17 cellular contexts compared by ENCODE assay signal in the genomic region with DNA sequence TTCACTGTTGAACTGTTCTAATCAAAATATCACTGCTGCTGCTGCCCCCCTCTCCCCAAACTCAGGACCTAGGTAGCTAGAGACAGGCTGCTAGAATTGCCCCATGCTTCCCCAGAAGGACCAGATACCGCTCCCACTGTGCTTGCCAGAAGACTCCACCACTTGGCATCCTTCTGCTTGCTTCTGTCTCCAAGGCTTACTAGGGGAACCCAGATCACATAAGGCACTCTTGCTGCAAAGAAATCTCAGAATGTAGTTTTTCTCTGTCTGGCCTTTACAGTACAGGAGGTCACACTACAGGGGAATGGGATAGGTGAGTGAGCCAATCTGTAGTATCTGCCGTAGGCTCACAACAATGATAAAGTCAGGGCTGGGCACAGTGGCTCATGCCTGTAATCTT.
"Had no signal": no experiment of that assay in that cellular context is flagged by ENCODE, and none has a peak within 500 bp of the region (broad histone marks: within the 10 kb centered on the region; RNA-seq: fewer than 3 reads in every experiment).

No MANE protein-coding gene starts in this region.

- H3K4me1 ChIP-seq: prostate gland, sigmoid colon had no signal

- H3K4me3 ChIP-seq: prostate gland, sigmoid colon, thoracic aorta had no signal

- H3K9me3 Mint-ChIP-seq: activated naive CD4-positive, alpha-beta T cell treated with anti-CD3 and anti-CD28 coated beads, Interleukin-2, amount 50 U/mL, for 24 hours; brain; endodermal cell; natural killer cell treated with Interleukin-12 subunit alpha and Interleukin-12 subunit beta and Interleukin-15 and Interleukin-18, amount 100 ng/mL, for 72 hours; stimulated activated naive CD8-positive, alpha-beta T cell treated with anti-CD3 and anti-CD28 coated beads, Interleukin-15, amount 100 ng/mL, for 72 hours; T-helper 1 cell treated with Interleukin-12 subunit alpha and Interleukin-12 subunit beta and Interleukin-4 antibody, amounts not matched to agents 30 μg/mL and 1 μg/mL, for 36 hours had no signal

- H3K4me1 Mint-ChIP-seq: activated naive CD4-positive, alpha-beta T cell treated with anti-CD3 and anti-CD28 coated beads, Interleukin-2, amount 50 U/mL, for 24 hours had no signal

- H3K27me3 ChIP-seq: sigmoid colon had no signal

- ATAC-seq: natural killer cell treated with Interleukin-12 subunit alpha and Interleukin-12 subunit beta and Interleukin-15 and Interleukin-18, amount 100 ng/mL, for 72 hours; stimulated activated naive CD8-positive, alpha-beta T cell treated with anti-CD3 and anti-CD28 coated beads, Interleukin-15, amount 100 ng/mL, for 72 hours had no signal

- H3K4me3 Mint-ChIP-seq: activated naive CD4-positive, alpha-beta T cell treated with anti-CD3 and anti-CD28 coated beads, Interleukin-2, amount 50 U/mL, for 24 hours; brain; endodermal cell; natural killer cell treated with Interleukin-12 subunit alpha and Interleukin-12 subunit beta and Interleukin-15 and Interleukin-18, amount 100 ng/mL, for 72 hours; stimulated activated naive CD8-positive, alpha-beta T cell treated with anti-CD3 and anti-CD28 coated beads, Interleukin-15, amount 100 ng/mL, for 72 hours; T-helper 1 cell treated with Interleukin-12 subunit alpha and Interleukin-12 subunit beta and Interleukin-4 antibody, amounts not matched to agents 30 μg/mL and 1 μg/mL, for 36 hours had no signal

- DNase-seq: activated CD4-positive, alpha-beta T cell treated with anti-CD3 and anti-CD28 coated beads, Interleukin-2, amount 50 U/mL, for 1 hour; amygdala; cerebellar nuclear complex; dermis blood vessel endothelial cell; endodermal cell; foreskin melanocyte; mammary epithelial cell; sigmoid colon; SK-N-SH; stimulated activated CD4-positive, alpha-beta T cell treated with anti-CD3 and anti-CD28 coated beads, Interleukin-4, amount 100 ng/mL, for 4 hours; stimulated activated naive CD8-positive, alpha-beta T cell treated with anti-CD3 and anti-CD28 coated beads, Interleukin-15, amount 100 ng/mL, for 72 hours had no signal

- H3K36me3 Mint-ChIP-seq: activated naive CD4-positive, alpha-beta T cell treated with anti-CD3 and anti-CD28 coated beads, Interleukin-2, amount 50 U/mL, for 24 hours; brain; natural killer cell treated with Interleukin-12 subunit alpha and Interleukin-12 subunit beta and Interleukin-15 and Interleukin-18, amount 100 ng/mL, for 72 hours had no signal

- H3K9me3 ChIP-seq: prostate gland, sigmoid colon, SK-N-SH, thoracic aorta had no signal

- H3K36me3 ChIP-seq: prostate gland, sigmoid colon, thoracic aorta had no signal

- H3K27ac ChIP-seq: prostate gland, sigmoid colon had no signal

- H3K27me3 Mint-ChIP-seq: natural killer cell treated with Interleukin-12 subunit alpha and Interleukin-12 subunit beta and Interleukin-15 and Interleukin-18, amount 100 ng/mL, for 72 hours had no signal
